In genomic region chr1:10514490-10515235, GRCh38 we compare ENCODE assay signal across 8 cellular contexts. TPM values are rescaled to one million over a fixed set of nuclear protein-coding genes. Genes with fewer than 3 reads are reported as not detected.
DNase-seq lines count a peak whose midpoint lies in the region; ATAC-seq and TF ChIP-seq lines count a peak whose summit lies in the region.

No MANE protein-coding gene starts in this region.

- no peak for ATAC-seq in activated T-cell treated with anti-CD3 and anti-CD28 coated beads, Interleukin-2, amount 50 U/mL, for 72 hours (replicated peaks in 1 of 2)
- ATAC-seq in GM18867 (IDR thresholded peaks at IDR 0.05; ENCODE audit: unreplicated experiment) (no peak), GM21526 (IDR thresholded peaks at IDR 0.05; ENCODE audit: low FRiP score, unreplicated experiment) (no peak)

- peaks cover 74% of the 10 kb centered on the region for H3K4me1 Mint-ChIP-seq in activated T-cell treated with anti-CD3 and anti-CD28 coated beads, Interleukin-2, amount 50 U/mL, for 72 hours (ENCODE audit: low read depth)

- peak overlapping the region in 1 of 2 donors; percentile 20 for H3K4me3 Mint-ChIP-seq in activated T-cell treated with anti-CD3 and anti-CD28 coated beads, Interleukin-2, amount 50 U/mL, for 72 hours

- in situ Hi-C loops in GM13976 (cut with MboI; ENCODE audit: low sequenced_read_pairs, unreplicated experiment), result loop anchor here (25.0 kb wide), 2 partner anchors 348 to 423 kb away; no protein-coding TSS in a partner anchor

- TF ChIP-seq CTCF in WI38 (IDR thresholded peaks at IDR 0.05; ENCODE audit: low read depth, low read length), result peak; percentile 56
- no peak for TF ChIP-seq CTCF in GM13976 (IDR thresholded peaks at IDR 0.05; ENCODE audit: borderline replicate concordance, control extremely low read depth, extremely low read depth, insufficient read depth, missing control alignments)

- peak overlapping the region; percentile 58 for H3K27ac Mint-ChIP-seq in activated T-cell treated with anti-CD3 and anti-CD28 coated beads, Interleukin-2, amount 50 U/mL, for 72 hours

- no peaks in the 10 kb centered on the region for H3K9me3 Mint-ChIP-seq in activated T-cell treated with anti-CD3 and anti-CD28 coated beads, Interleukin-2, amount 50 U/mL, for 72 hours

- no peaks in the 10 kb centered on the region for H3K27me3 Mint-ChIP-seq in activated T-cell treated with anti-CD3 and anti-CD28 coated beads, Interleukin-2, amount 50 U/mL, for 72 hours (ENCODE audit: low read depth)

- peaks cover 0 to 3% of the 10 kb centered on the region in 2 donors for H3K36me3 Mint-ChIP-seq in activated T-cell treated with anti-CD3 and anti-CD28 coated beads, Interleukin-2, amount 50 U/mL, for 72 hours (ENCODE audit: insufficient read depth in 2 of 2)

- DNase-seq in activated T-cell treated with anti-CD3 and anti-CD28 coated beads, Interleukin-2, amount 50 U/mL, for 72 hours, result no peak
- DNase-seq in activated T-cell treated with anti-CD3 and anti-CD28 coated beads, Interleukin-2, amount 50 U/mL, for 1 hour, result no peak
- peak; percentile 16 for DNase-seq in NCI-H146 treated with DMSO at 0.1 percent for 48 hours (lab: John Stamatoyannopoulos, UW; ENCODE audit: unreplicated experiment)
- peak; percentile 51 for DNase-seq in kidney glomerular epithelial cell (lab: John Stamatoyannopoulos, UW)
- no peak for DNase-seq in GM13976 (ENCODE audit: low spot score)

- no peak overlapping the region for H3K4me3 ChIP-seq in WI38 (ENCODE audit: low read depth, low read length)

RNA-seq across cellular contexts. Expression of gene PEX14, which starts 39.9 kb away (rescaled TPM):
- 10 to 100 TPM; 25.7 to 30.2 TPM for total RNA-seq in activated T-cell treated with anti-CD3 and anti-CD28 coated beads, Interleukin-2, amount 50 U/mL, for 72 hours

RNA-seq across cellular contexts. Expression of gene DFFA, which starts 42.3 kb away (rescaled TPM):
- 10 to 100 TPM; 26.4 to 27.1 TPM for total RNA-seq in activated T-cell treated with anti-CD3 and anti-CD28 coated beads, Interleukin-2, amount 50 U/mL, for 72 hours

Comparison
In these comparisons a context has a peak if more than half of its experiments do, and no peak if none do; other contexts are left out.
1. DNase-seq: peak in NCI-H146 treated with DMSO at 0.1 percent for 48 hours (single experiment) and kidney glomerular epithelial cell (single experiment); none in activated T-cell treated with anti-CD3 and anti-CD28 coated beads, Interleukin-2, amount 50 U/mL, for 72 hours (0 of 2), activated T-cell treated with anti-CD3 and anti-CD28 coated beads, Interleukin-2, amount 50 U/mL, for 1 hour (single experiment) and GM13976 (single experiment).